In genomic region chr10:56359837-56360236, GRCh38 we compare ENCODE assay signal across 8 cellular contexts. TPM values are rescaled to one million over a fixed set of nuclear protein-coding genes. Genes with fewer than 3 reads are reported as not detected.
DNase-seq lines count a peak whose midpoint lies in the region; ATAC-seq and TF ChIP-seq lines count a peak whose summit lies in the region.
"Had no signal": no experiment of that assay in that cellular context is flagged by ENCODE, and none has a peak within 500 bp of the region (broad histone marks: within the 10 kb centered on the region; RNA-seq: fewer than 3 reads in every experiment).

No MANE protein-coding gene starts in this region.

- intact Hi-C loops in colonic mucosa (cut with DNase I): no loop called here

- DNase-seq in GM12865 (ENCODE audit: low read depth) (no peak), NT2/D1 (ENCODE audit: low read depth, low spot score) (no peak), osteoblast (ENCODE audit: insufficient read length, low spot score, missing footprints) (no peak), colonic mucosa (no peak), ureter (ENCODE audit: low spot score) (no peak)
- DNase-seq: NCI-H2227 treated with DMSO at 0.1 percent for 48 hours had no signal

- H3K4me3 ChIP-seq in GM12865 (ENCODE audit: low read depth, low read length) (peak overlapping the region; percentile 78), NT2/D1 (ENCODE audit: insufficient read length, low read depth) (peak overlapping the region; percentile 98), duodenal mucosa (ENCODE audit: low read depth in 1 of 2, low read length in 2 of 2) (peak overlapping the region; percentile 87 to 96), osteoblast (ENCODE audit: insufficient read depth, low read length) (peak overlapping the region; percentile 82), colonic mucosa (no peak overlapping the region)

- H3K9me3 ChIP-seq in NT2/D1 (ENCODE audit: insufficient read depth, low read length) (no peaks in the 10 kb centered on the region), duodenal mucosa (ENCODE audit: control insufficient read depth in 1 of 2, low read length in 2 of 2) (no peaks in the 10 kb centered on the region), osteoblast (ENCODE audit: low read depth, low read length) (no peaks in the 10 kb centered on the region), colonic mucosa (no peaks in the 10 kb centered on the region)

- peak overlapping the region; percentile 99 for H2AFZ ChIP-seq in osteoblast (ENCODE audit: low read length)

- peak overlapping the region; percentile 2 for H3K9ac ChIP-seq in NT2/D1 (ENCODE audit: insufficient read length, low read depth)
- H3K9ac ChIP-seq in duodenal mucosa (ENCODE audit: low read depth in 1 of 2, low read length in 2 of 2): no peak overlapping the region
- no peak overlapping the region for H3K9ac ChIP-seq in colonic mucosa (ENCODE audit: low read depth in 2 of 2, low read length in 2 of 2)

- peaks cover 14% of the 10 kb centered on the region for H3K79me2 ChIP-seq in osteoblast (ENCODE audit: insufficient read depth, low read length)

- H4K20me1 ChIP-seq in osteoblast (ENCODE audit: insufficient read depth, low read length): no peaks in the 10 kb centered on the region

- H3K4me2 ChIP-seq in osteoblast (ENCODE audit: insufficient read depth, low read length): peak overlapping the region; percentile 99

- H3K27ac ChIP-seq in duodenal mucosa (ENCODE audit: low read depth, low read length) (no peak overlapping the region), osteoblast (ENCODE audit: low read depth, low read length) (no peak overlapping the region), colonic mucosa (no peak overlapping the region)

- no peak for ATAC-seq in GM19455 (IDR thresholded peaks at IDR 0.05; ENCODE audit: unreplicated experiment)

- no peaks in the 10 kb centered on the region for H3K27me3 ChIP-seq in NT2/D1 (ENCODE audit: insufficient read depth, insufficient read length)
- no peaks in the 10 kb centered on the region for H3K27me3 ChIP-seq in duodenal mucosa (ENCODE audit: control insufficient read depth in 1 of 2, insufficient read depth in 2 of 2, low read length in 2 of 2)
- no peaks in the 10 kb centered on the region for H3K27me3 ChIP-seq in osteoblast (ENCODE audit: insufficient read depth, low read length)
- H3K27me3 ChIP-seq in colonic mucosa: no peaks in the 10 kb centered on the region

- H3K4me1 ChIP-seq in NT2/D1 (ENCODE audit: insufficient read depth, insufficient read length): no peaks in the 10 kb centered on the region
- peaks cover 10 to 11% of the 10 kb centered on the region in 2 donors for H3K4me1 ChIP-seq in duodenal mucosa (ENCODE audit: control insufficient read depth in 1 of 2, insufficient read depth in 2 of 2, low read length in 2 of 2)
- H3K4me1 ChIP-seq in osteoblast (ENCODE audit: insufficient read depth, low read length): peaks cover 10% of the 10 kb centered on the region
- peaks cover 3% of the 10 kb centered on the region for H3K4me1 ChIP-seq in colonic mucosa

- H3K36me3 ChIP-seq in NT2/D1 (ENCODE audit: insufficient read depth, insufficient read length, low read length): peaks cover 36% of the 10 kb centered on the region
- H3K36me3 ChIP-seq in duodenal mucosa (ENCODE audit: control insufficient read depth in 1 of 2, insufficient read depth in 2 of 2, low read length in 2 of 2): peaks cover 0 to 7% of the 10 kb centered on the region in 2 donors
- peaks cover 4% of the 10 kb centered on the region for H3K36me3 ChIP-seq in osteoblast (ENCODE audit: insufficient read depth, low read length)
- H3K36me3 ChIP-seq in colonic mucosa: no peaks in the 10 kb centered on the region

- TF ChIP-seq CTCF in GM12865 (IDR thresholded peaks at IDR 0.05; ENCODE audit: insufficient read depth, low read depth, low read length, missing control alignments) (no peak), osteoblast (IDR thresholded peaks at IDR 0.05; ENCODE audit: extremely low read depth, low read depth, low read length) (no peak), colonic mucosa (IDR thresholded peaks at IDR 0.05) (no peak)

RNA-seq across cellular contexts. Expression of gene ZWINT, which starts 1.2 kb away (rescaled TPM):
- total RNA-seq in osteoblast: 3.6 and 6.8 TPM in 2 replicates
- 10 to 100 TPM; 25.5 to 91.1 TPM for total RNA-seq in colonic mucosa
- 4.9 TPM for total RNA-seq in ureter
